Comparison of ENCODE assay signal across 8 cellular contexts in the genomic region with DNA sequence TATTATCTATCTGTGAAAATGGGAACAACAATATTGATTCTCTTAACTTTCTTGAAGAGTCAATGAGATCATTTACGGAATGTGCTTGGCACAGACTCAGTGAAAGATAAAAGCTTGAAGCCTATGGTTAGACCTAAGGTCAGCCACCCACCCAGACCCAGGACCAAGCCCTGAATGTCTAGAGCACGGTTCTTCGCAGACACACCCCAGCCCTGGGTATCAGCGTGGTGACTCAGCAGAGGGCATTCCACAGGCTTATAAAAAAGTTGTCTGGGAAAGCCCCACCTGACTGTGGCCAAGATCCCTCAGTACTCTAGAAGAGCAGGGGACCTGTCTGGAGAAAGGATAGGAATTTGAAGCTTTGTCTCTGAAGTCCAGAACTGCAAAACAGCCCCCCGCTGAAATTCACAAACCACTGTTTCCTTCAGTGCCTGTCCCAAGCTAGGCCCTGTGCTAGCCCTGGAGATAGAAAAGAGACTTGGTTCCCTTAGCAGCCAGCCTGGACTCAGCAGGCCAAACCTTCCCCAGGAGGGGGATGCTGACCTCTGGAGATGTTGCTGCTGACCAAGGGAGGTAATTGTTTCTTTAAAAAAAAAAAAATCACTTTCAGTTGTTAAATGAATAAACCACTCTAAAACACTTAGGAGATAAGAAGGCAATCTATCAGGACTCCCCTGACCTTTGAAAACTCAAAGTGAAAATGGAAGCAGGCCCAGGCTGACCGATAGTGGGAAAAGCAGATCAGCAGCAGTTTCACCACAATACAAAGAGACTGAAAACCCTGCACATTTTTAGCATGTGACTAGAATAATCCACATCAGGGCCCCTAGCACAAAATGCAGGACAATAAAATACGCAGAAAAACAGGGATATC.
DNase-seq lines count a peak whose midpoint lies in the region; ATAC-seq and TF ChIP-seq lines count a peak whose summit lies in the region.

No MANE protein-coding gene starts in this region.

- ATAC-seq in HG02943 (IDR thresholded peaks at IDR 0.05; ENCODE audit: low read depth, unreplicated experiment) (peak; percentile 60), RWPE2 (ENCODE audit: low read depth) (peak; percentile 97)

- H3K4me3 ChIP-seq in RWPE2 (ENCODE audit: severe bottlenecking) (no peak overlapping the region), smooth muscle cell (no peak overlapping the region)

- TF ChIP-seq CTCF in RWPE2 (IDR thresholded peaks at IDR 0.05; ENCODE audit: poor library complexity, severe bottlenecking) (no peak), endothelial cell (IDR thresholded peaks at IDR 0.05; ENCODE audit: unreplicated experiment) (no peak), smooth muscle cell (IDR thresholded peaks at IDR 0.05; ENCODE audit: borderline replicate concordance, insufficient read depth, poor library complexity, severe bottlenecking) (no peak)

- peak overlapping the region; percentile 83 for H3K9ac ChIP-seq in smooth muscle cell (ENCODE audit: low read depth)

- H3K9me3 Mint-ChIP-seq in endothelial cell (ENCODE audit: unreplicated experiment) = no peaks in the 10 kb centered on the region

- peak overlapping the region; percentile 56 for H3K4me3 Mint-ChIP-seq in endothelial cell (ENCODE audit: unreplicated experiment)

- H3K4me1 ChIP-seq in RWPE2 (ENCODE audit: insufficient read depth, poor library complexity, severe bottlenecking) (peaks cover 36% of the 10 kb centered on the region), smooth muscle cell (ENCODE audit: low read depth) (peaks cover 17% of the 10 kb centered on the region)

- H3K36me3 Mint-ChIP-seq in endothelial cell (ENCODE audit: low read depth, unreplicated experiment) = peaks cover 4% of the 10 kb centered on the region

- peak; percentile 70 for DNase-seq in stimulated activated CD4-positive, alpha-beta T cell treated with anti-CD3 and anti-CD28 coated beads, Interleukin-15, amount 100 ng/mL, for 24 hours
- no peak for DNase-seq in stimulated activated CD4-positive, alpha-beta T cell treated with anti-CD3 and anti-CD28 coated beads, Interleukin-2, amount 100 ng/mL, for 48 hours
- DNase-seq in RWPE2 (ENCODE audit: low spot score) = peak; percentile 85
- DNase-seq in endothelial cell (ENCODE audit: low spot score) = no peak
- no peak for DNase-seq in smooth muscle cell (lab: John Stamatoyannopoulos, UW; ENCODE audit: unreplicated experiment)
- no peak for DNase-seq in COR-L47 (lab: John Stamatoyannopoulos, UW)
- DNase-seq in NCI-H1092 treated with DMSO at 0.1 percent for 48 hours (lab: John Stamatoyannopoulos, UW) = no peak

- WGBS in smooth muscle cell (ENCODE audit: low lambda C conversion rate) = 14% methylated on average over 7 of the region's 7 CpGs

- H3K27me3 ChIP-seq in RWPE2 (ENCODE audit: insufficient read depth, poor library complexity, severe bottlenecking) (no peaks in the 10 kb centered on the region), smooth muscle cell (ENCODE audit: low read depth) (no peaks in the 10 kb centered on the region)

- peaks cover 8% of the 10 kb centered on the region for H3K27me3 Mint-ChIP-seq in endothelial cell (ENCODE audit: unreplicated experiment)

- H3K4me1 Mint-ChIP-seq in endothelial cell (ENCODE audit: unreplicated experiment) = peaks cover 27% of the 10 kb centered on the region

- H3K79me2 ChIP-seq in smooth muscle cell (ENCODE audit: low read depth) = peaks cover 7% of the 10 kb centered on the region

- H3K4me2 ChIP-seq in smooth muscle cell = peak overlapping the region; percentile 46

- peaks cover 26% of the 10 kb centered on the region for H3F3A ChIP-seq in smooth muscle cell (ENCODE audit: low read depth)

- H3K27ac Mint-ChIP-seq in endothelial cell (ENCODE audit: unreplicated experiment) = no peak overlapping the region

- H3K36me3 ChIP-seq in RWPE2 (ENCODE audit: low read depth) (no peaks in the 10 kb centered on the region), smooth muscle cell (ENCODE audit: low read depth) (no peaks in the 10 kb centered on the region)

- no peaks in the 10 kb centered on the region for H3K9me3 ChIP-seq in RWPE2 (ENCODE audit: severe bottlenecking)
- no peaks in the 10 kb centered on the region for H3K9me3 ChIP-seq in smooth muscle cell (replicated peaks; ENCODE audit: low read depth)

- no peak overlapping the region for H2AFZ ChIP-seq in smooth muscle cell (ENCODE audit: low read depth)

- H4K20me1 ChIP-seq in smooth muscle cell (ENCODE audit: low read depth) = no peaks in the 10 kb centered on the region

- H3K27ac ChIP-seq in RWPE2 (ENCODE audit: poor library complexity, severe bottlenecking) = peak overlapping the region; percentile 59
- peak overlapping the region; percentile 95 for H3K27ac ChIP-seq in smooth muscle cell (ENCODE audit: low read depth)

Comparison
In these comparisons a context has a peak if more than half of its experiments do, and no peak if none do; other contexts are left out.
1. DNase-seq: peak in stimulated activated CD4-positive, alpha-beta T cell treated with anti-CD3 and anti-CD28 coated beads, Interleukin-15, amount 100 ng/mL, for 24 hours (single experiment) and RWPE2 (single experiment); none in stimulated activated CD4-positive, alpha-beta T cell treated with anti-CD3 and anti-CD28 coated beads, Interleukin-2, amount 100 ng/mL, for 48 hours (0 of 2), endothelial cell (single experiment), smooth muscle cell (single experiment), COR-L47 (single experiment) and NCI-H1092 treated with DMSO at 0.1 percent for 48 hours (single experiment).